In genomic region chr6:166104107-166104506, GRCh38 we compare ENCODE assay signal across 15 cellular contexts.
DNase-seq lines count a peak whose midpoint lies in the region; FAIRE-seq and TF ChIP-seq lines count a peak whose summit lies in the region.
"Had no signal": no experiment of that assay in that cellular context is flagged by ENCODE, and none has a peak within 500 bp of the region (broad histone marks: within the 10 kb centered on the region; RNA-seq: fewer than 3 reads in every experiment).

No MANE protein-coding gene starts in this region.

- TF ChIP-seq CTCF in astrocyte of the spinal cord (IDR thresholded peaks at IDR 0.05; ENCODE audit: low read depth, low read length), result no peak
- no peak for TF ChIP-seq CTCF in fibroblast of mammary gland (conservative IDR thresholded peaks at IDR 0.05; ENCODE audit: control insufficient read depth, insufficient read depth, low read depth, low read length)

- no CpG with 5 or more reads among the region's 4 CpGs for WGBS in trophoblast cell (ENCODE audit: extremely low coverage, insufficient coverage, insufficient read length)

- no peak overlapping the region for H2BK120ac ChIP-seq in trophoblast cell (ENCODE audit: insufficient read depth, low read length, poor library complexity)

- DNase-seq in AG20443 (ENCODE audit: low spot score), result peak; percentile 53
- peak; percentile 8 for DNase-seq in astrocyte of the spinal cord (ENCODE audit: low read depth, low spot score)
- peak; percentile 30 for DNase-seq in fibroblast of mammary gland (ENCODE audit: low read depth)
- DNase-seq in trophoblast cell, result peak; percentile 91 to 97
- no peak for DNase-seq in H54 (ENCODE audit: insufficient read length, low spot score)
- DNase-seq in NOMO-1 treated with dmso at 0.1 percent for 144 hours (lab: John Stamatoyannopoulos, UW; ENCODE audit: unreplicated experiment), result no peak
- DNase-seq in hypothalamus (lab: John Stamatoyannopoulos, UW), result no peak
- DNase-seq: CD8-positive, alpha-beta memory T cell; DMS 273 treated with DMSO at 0.1 percent for 48 hours; NCI-H1436; NCI-H2107; NCI-H748 treated with DMSO at 0.1 percent for 48 hours had no signal

- TF ChIP-seq POLR2A in H54 (IDR thresholded peaks at IDR 0.05; ENCODE audit: low read depth, low read length), result no peak

- H3K4ac ChIP-seq in trophoblast cell (ENCODE audit: low read depth, low read length), result no peak overlapping the region

- H3K18ac ChIP-seq in trophoblast cell (ENCODE audit: low read length), result no peak overlapping the region

- no peak overlapping the region for H2BK12ac ChIP-seq in trophoblast cell (ENCODE audit: low read length)

- H3K9me3 ChIP-seq in trophoblast cell (ENCODE audit: insufficient read depth, low read depth, low read length), result peaks cover 6% of the 10 kb centered on the region

- H2AFZ ChIP-seq in trophoblast cell (ENCODE audit: insufficient read depth, low read length, poor library complexity), result no peak overlapping the region

- H4K12ac ChIP-seq in trophoblast cell (ENCODE audit: low read depth, low read length), result no peak overlapping the region

- no peak overlapping the region for H2BK5ac ChIP-seq in trophoblast cell (ENCODE audit: low read depth, low read length, poor library complexity)

- no peaks in the 10 kb centered on the region for H3K79me1 ChIP-seq in trophoblast cell (ENCODE audit: low read length)

- H3K4me3 ChIP-seq in astrocyte of the spinal cord (ENCODE audit: low read depth, low read length) (no peak overlapping the region), fibroblast of mammary gland (ENCODE audit: control insufficient read depth, low read depth, low read length) (no peak overlapping the region), trophoblast cell (ENCODE audit: low read depth, low read length) (no peak overlapping the region)
- H3K4me3 ChIP-seq: BLaER1, SK-N-MC had no signal

- no peaks in the 10 kb centered on the region for H3K79me2 ChIP-seq in trophoblast cell (ENCODE audit: control insufficient read depth, insufficient read depth, low read length, poor library complexity)

- FAIRE-seq in H54 (lab: Jason Lieb, UNC), result no peak
- FAIRE-seq: HepG2 had no signal

- H3K27me3 ChIP-seq in trophoblast cell (ENCODE audit: insufficient read depth, low read length), result no peaks in the 10 kb centered on the region
- H3K27me3 ChIP-seq: BLaER1 had no signal

- no peaks in the 10 kb centered on the region for H3K36me3 ChIP-seq in trophoblast cell (ENCODE audit: control insufficient read depth in 1 of 2, insufficient read depth in 2 of 2, low read length in 2 of 2)
- H3K36me3 ChIP-seq: BLaER1 had no signal

- H3K27ac ChIP-seq in trophoblast cell (ENCODE audit: low read depth, low read length), result no peak overlapping the region
- H3K27ac ChIP-seq: BLaER1, SK-N-MC had no signal

- no peak overlapping the region for H4K8ac ChIP-seq in trophoblast cell (ENCODE audit: low read depth, low read length)

- no peak overlapping the region for H3K4me2 ChIP-seq in trophoblast cell (ENCODE audit: low read length)
- H3K4me2 ChIP-seq: BLaER1 had no signal

- H4K91ac ChIP-seq in trophoblast cell (ENCODE audit: low read depth, low read length), result no peak overlapping the region

- H3K14ac ChIP-seq in trophoblast cell (ENCODE audit: low read length), result no peak overlapping the region

- no peaks in the 10 kb centered on the region for H3K4me1 ChIP-seq in trophoblast cell (ENCODE audit: control insufficient read depth in 1 of 2, insufficient read depth in 2 of 2, low read length in 2 of 2)
- H3K4me1 ChIP-seq: BLaER1 had no signal

- H3K9ac ChIP-seq in trophoblast cell (ENCODE audit: low read length), result no peak overlapping the region
- H3K9ac ChIP-seq: BLaER1 had no signal

- no peak overlapping the region for H3K23ac ChIP-seq in trophoblast cell (ENCODE audit: low read length)

- in situ Hi-C loops in astrocyte of the spinal cord (cut with HindIII; ENCODE audit: low sequenced_read_pairs), result no loop called here

- no peak overlapping the region for H2AK5ac ChIP-seq in trophoblast cell (ENCODE audit: low read length)

Comparison
In these comparisons a context has a peak if more than half of its experiments do, and no peak if none do; other contexts are left out.
1. DNase-seq: peak in AG20443 (single experiment), astrocyte of the spinal cord (single experiment), fibroblast of mammary gland (single experiment) and trophoblast cell (2 of 2); none in H54 (single experiment), NOMO-1 treated with dmso at 0.1 percent for 144 hours (single experiment) and hypothalamus (0 of 51).